Comparison of ENCODE assay signal across 13 cellular contexts in the genomic region with DNA sequence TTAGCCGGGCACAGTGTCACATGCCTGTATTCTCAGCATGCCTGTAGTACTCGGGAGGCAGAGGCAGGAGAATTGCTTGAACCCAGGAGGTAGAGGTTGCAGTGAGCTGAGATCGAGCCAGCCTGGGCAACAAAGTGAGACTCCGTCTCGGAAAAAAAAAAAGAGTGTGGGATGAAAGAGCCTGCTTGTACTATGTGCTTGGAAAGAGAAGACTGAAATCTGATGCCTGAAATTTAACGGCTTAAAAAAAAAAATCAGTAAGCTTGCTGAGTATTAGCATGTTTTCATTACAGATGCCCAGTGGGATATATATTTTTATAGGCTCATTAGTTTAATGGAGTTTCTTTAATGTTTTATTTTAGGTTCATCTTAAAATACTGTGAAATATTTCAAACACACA. TPM values are rescaled to one million over a fixed set of nuclear protein-coding genes. Genes with fewer than 3 reads are reported as not detected.
A peak's percentile ranks its signal among the peaks of the same experiment; 100 is the strongest.
DNase-seq lines count a peak whose midpoint lies in the region; TF ChIP-seq lines count a peak whose summit lies in the region.
"Had no signal": no experiment of that assay in that cellular context is flagged by ENCODE, and none has a peak within 500 bp of the region (broad histone marks: within the 10 kb centered on the region; RNA-seq: fewer than 3 reads in every experiment).

No MANE protein-coding gene starts in this region.

- no peak for TF ChIP-seq EP300 in tibial nerve (IDR thresholded peaks at IDR 0.05)

- 28 to 35% methylated on average over 6 of the region's 6 CpGs for WGBS in tibial nerve, 2 donors

- H3K9me3 ChIP-seq in tibial nerve = no peaks in the 10 kb centered on the region

- H3K4me3 ChIP-seq in fibroblast of mammary gland (ENCODE audit: control insufficient read depth, low read depth, low read length) (no peak overlapping the region), tibial nerve (no peak overlapping the region)

- H3K27me3 ChIP-seq in tibial nerve = no peaks in the 10 kb centered on the region

- peak; percentile 73 for DNase-seq in NCI-H2171 treated with DMSO at 0.1 percent for 48 hours (lab: John Stamatoyannopoulos, UW)
- peak; percentile 50 for DNase-seq in fibroblast of mammary gland (ENCODE audit: low read depth)
- DNase-seq in renal cortical epithelial cell (ENCODE audit: low read depth) = peak; percentile 44
- DNase-seq in SIG-M5 treated with dmso at 0.1 percent for 504 hours (lab: John Stamatoyannopoulos, UW; ENCODE audit: unreplicated experiment) = no peak
- no peak for DNase-seq in NCI-H187 treated with DMSO at 0.1 percent for 48 hours (lab: John Stamatoyannopoulos, UW)
- DNase-seq in NCI-H748 (lab: John Stamatoyannopoulos, UW; ENCODE audit: unreplicated experiment) = no peak
- DNase-seq in tibial nerve (ENCODE audit: low spot score in 2 of 2) = no peak
- DNase-seq: activated T-cell treated with anti-CD3 and anti-CD28 coated beads, Interleukin-2, amount 50 U/mL, for 24 hours; CD4-positive, alpha-beta memory T cell; erythroblast; NCI-H1092; NK-92 treated with Interleukin-12 subunit alpha and Interleukin-12 subunit beta, amount 100 ng/mL, for 24 hours had no signal

- peaks cover 0 to 83% (median 32%) of the 10 kb centered on the region in 4 donors for H3K4me1 ChIP-seq in tibial nerve

- TF ChIP-seq CTCF in C4-2B (conservative IDR thresholded peaks at IDR 0.05) (no peak), fibroblast of mammary gland (conservative IDR thresholded peaks at IDR 0.05; ENCODE audit: control insufficient read depth, insufficient read depth, low read depth, low read length) (no peak), tibial nerve (IDR thresholded peaks at IDR 0.05) (no peak)

- no peak for TF ChIP-seq POLR2A in tibial nerve (IDR thresholded peaks at IDR 0.05)

- peak overlapping the region; percentile 46; the same call in 1 of the 2 replicates for H3K27ac ChIP-seq in C4-2B
- H3K27ac ChIP-seq in tibial nerve = no peak overlapping the region

- no peaks in the 10 kb centered on the region for H3K36me3 ChIP-seq in tibial nerve

RNA-seq across cellular contexts. Expression of gene NT5C2, which starts 4.2 kb away (rescaled TPM):
- total RNA-seq in renal cortical epithelial cell = 120 and 137 TPM in 2 replicates
- total RNA-seq in tibial nerve = 10 to 100 TPM; 52.2 to 82.8 (median 72.4) TPM

RNA-seq across cellular contexts. Expression of gene RPEL1, which starts 56.8 kb away (rescaled TPM):
- total RNA-seq in renal cortical epithelial cell (0.17 and 0.25 TPM in 2 replicates), tibial nerve (not detected)
- total RNA-seq: CD4-positive, alpha-beta memory T cell had no signal

Comparison
In these comparisons a context has a peak if more than half of its experiments do, and no peak if none do; other contexts are left out.
1. DNase-seq: peak in NCI-H2171 treated with DMSO at 0.1 percent for 48 hours (single experiment), fibroblast of mammary gland (single experiment) and renal cortical epithelial cell (single experiment); none in SIG-M5 treated with dmso at 0.1 percent for 504 hours (single experiment), NCI-H187 treated with DMSO at 0.1 percent for 48 hours (single experiment), NCI-H748 (single experiment) and tibial nerve (0 of 2).